Comparison of ENCODE assay signal across 8 cellular contexts in genomic region chr15:101252836-101253235, GRCh38. TPM values are rescaled to one million over a fixed set of nuclear protein-coding genes. Genes with fewer than 3 reads are reported as not detected.
DNase-seq lines count a peak whose midpoint lies in the region; ATAC-seq and TF ChIP-seq lines count a peak whose summit lies in the region.

No MANE protein-coding gene starts in this region.

- H3K4me3 ChIP-seq in epithelial cell of esophagus (ENCODE audit: low read length) (peak overlapping the region; percentile 55), rectal smooth muscle tissue (ENCODE audit: low read length) (peak overlapping the region; percentile 80)

- H3K4me1 ChIP-seq in rectal smooth muscle tissue (ENCODE audit: control insufficient read depth, insufficient read depth, low read length) = peaks cover 15% of the 10 kb centered on the region

- peak; percentile 27 for DNase-seq in NCI-H69 (lab: John Stamatoyannopoulos, UW)
- DNase-seq in epithelial cell of esophagus (ENCODE audit: low read depth) = peak; percentile 10
- DNase-seq in OCI-M1 (lab: John Stamatoyannopoulos, UW) = no peak
- no peak for DNase-seq in superior temporal gyrus (ENCODE audit: extremely low spot score)
- DNase-seq in omental fat pad (ENCODE audit: low spot score) = no peak

- H3K27ac ChIP-seq in rectal smooth muscle tissue (ENCODE audit: low read depth, low read length) = peak overlapping the region; percentile 81

- no peak for TF ChIP-seq CTCF in epithelial cell of esophagus (IDR thresholded peaks at IDR 0.05; ENCODE audit: insufficient read depth, low read depth, low read length, missing control alignments)
- no peak for TF ChIP-seq CTCF in omental fat pad (IDR thresholded peaks at IDR 0.05)

- H3K27me3 ChIP-seq in rectal smooth muscle tissue (ENCODE audit: control insufficient read depth, insufficient read depth, low read length) = no peaks in the 10 kb centered on the region

- ATAC-seq in GM18868 (IDR thresholded peaks at IDR 0.05; ENCODE audit: unreplicated experiment) (peak; percentile 1), omental fat pad (ENCODE audit: low FRiP score) (no peak), HG02642 (IDR thresholded peaks at IDR 0.05; ENCODE audit: poor library complexity, unreplicated experiment) (no peak)

- peak overlapping the region; percentile 39 for H3K9ac ChIP-seq in rectal smooth muscle tissue (ENCODE audit: low read length)

- no peaks in the 10 kb centered on the region for H3K36me3 ChIP-seq in rectal smooth muscle tissue (ENCODE audit: control insufficient read depth, insufficient read depth, low read length)

RNA-seq across cellular contexts. Expression of gene CHSY1, which starts 1.0 kb away (rescaled TPM):
- total RNA-seq in omental fat pad = 10 to 100 TPM; 16.9 to 85.3 (median 39.4) TPM

RNA-seq across cellular contexts. Expression of gene SELENOS, which starts 24.4 kb away (rescaled TPM):
- total RNA-seq in omental fat pad = 10 to 100 TPM; 61.0 to 99.4 (median 92.3) TPM

RNA-seq across cellular contexts. Expression of gene SNRPA1, which starts 42.2 kb away (rescaled TPM):
- total RNA-seq in omental fat pad = 10 to 100 TPM; 25.6 to 47.7 (median 29.3) TPM

Comparison
In these comparisons a context has a peak if more than half of its experiments do, and no peak if none do; other contexts are left out.
1. DNase-seq: peak in NCI-H69 (single experiment) and epithelial cell of esophagus (single experiment); none in OCI-M1 (single experiment), superior temporal gyrus (single experiment) and omental fat pad (single experiment).